ENCODE assay signal across 2 cellular contexts in the genomic region with DNA sequence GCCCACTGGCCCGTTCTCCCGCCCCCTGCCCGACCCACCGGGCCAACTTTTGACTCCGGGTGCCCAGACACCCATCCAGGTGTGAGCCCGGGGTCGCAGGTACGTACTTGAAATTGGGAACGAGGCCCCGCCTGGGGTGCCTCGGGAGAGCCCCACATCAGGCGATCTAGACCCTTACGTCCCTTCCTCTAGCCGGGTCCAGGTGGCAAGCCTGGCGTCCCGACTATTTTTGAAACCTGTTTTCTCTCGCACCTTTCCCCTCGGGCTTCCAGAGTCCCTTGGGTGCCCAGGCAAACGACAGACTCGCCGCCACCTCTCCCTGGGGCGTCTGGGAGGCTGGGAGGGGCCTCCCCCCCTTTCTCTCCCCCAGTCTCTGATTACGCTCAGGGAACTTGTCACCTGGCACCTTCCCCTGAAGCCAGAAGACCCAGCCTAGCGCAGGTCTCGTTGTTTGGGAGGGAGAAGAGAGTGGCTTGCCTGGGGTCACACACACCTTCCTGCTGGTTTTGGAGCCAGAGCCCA.
TF ChIP-seq lines count a peak whose summit lies in the region.

No MANE protein-coding gene starts in this region.

TF ChIP-seq in A549, 52 proteins besides CTCF, POLR2A, EP300 and RAD21:
- TF ChIP-seq FOXS1 (CRISPR knock-in tag; IDR thresholded peaks at IDR 0.05), result no peak
- TF ChIP-seq GATA3 (IDR thresholded peaks at IDR 0.05; ENCODE audit: borderline replicate concordance), result no peak
- no peak for TF ChIP-seq USF2 (IDR thresholded peaks at IDR 0.05)
- no peak for TF ChIP-seq POLR2AphosphoS2 (conservative IDR thresholded peaks at IDR 0.05; ENCODE audit: low read length)
- TF ChIP-seq JUNB (IDR thresholded peaks at IDR 0.05), result no peak
- TF ChIP-seq, protein P1, sequence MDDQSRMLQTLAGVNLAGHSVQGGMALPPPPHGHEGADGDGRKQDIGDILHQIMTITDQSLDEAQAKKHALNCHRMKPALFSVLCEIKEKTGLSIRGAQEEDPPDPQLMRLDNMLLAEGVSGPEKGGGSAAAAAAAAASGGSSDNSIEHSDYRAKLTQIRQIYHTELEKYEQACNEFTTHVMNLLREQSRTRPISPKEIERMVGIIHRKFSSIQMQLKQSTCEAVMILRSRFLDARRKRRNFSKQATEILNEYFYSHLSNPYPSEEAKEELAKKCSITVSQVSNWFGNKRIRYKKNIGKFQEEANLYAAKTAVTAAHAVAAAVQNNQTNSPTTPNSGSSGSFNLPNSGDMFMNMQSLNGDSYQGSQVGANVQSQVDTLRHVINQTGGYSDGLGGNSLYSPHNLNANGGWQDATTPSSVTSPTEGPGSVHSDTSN (IDR thresholded peaks at IDR 0.05), result no peak
- TF ChIP-seq SREBF2 (IDR thresholded peaks at IDR 0.05), result no peak
- TF ChIP-seq, protein P2, sequence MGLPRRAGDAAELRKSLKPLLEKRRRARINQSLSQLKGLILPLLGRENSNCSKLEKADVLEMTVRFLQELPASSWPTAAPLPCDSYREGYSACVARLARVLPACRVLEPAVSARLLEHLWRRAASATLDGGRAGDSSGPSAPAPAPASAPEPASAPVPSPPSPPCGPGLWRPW (IDR thresholded peaks at IDR 0.05), result no peak
- no peak for TF ChIP-seq CBX2 (IDR thresholded peaks at IDR 0.05; ENCODE audit: borderline replicate concordance, low read depth)
- TF ChIP-seq RARB (CRISPR knock-in tag; IDR thresholded peaks at IDR 0.05), result no peak
- no peak for TF ChIP-seq REST (IDR thresholded peaks at IDR 0.05)
- TF ChIP-seq EHF (CRISPR knock-in tag; IDR thresholded peaks at IDR 0.05), result no peak
- no peak for TF ChIP-seq HOXB13 (CRISPR knock-in tag; IDR thresholded peaks at IDR 0.05; ENCODE audit: low read depth)
- no peak for TF ChIP-seq RCOR1 (IDR thresholded peaks at IDR 0.05; ENCODE audit: low read depth, low read length)
- no peak for TF ChIP-seq TFCP2L1 (CRISPR knock-in tag; IDR thresholded peaks at IDR 0.05)
- no peak for TF ChIP-seq CBX8 (IDR thresholded peaks at IDR 0.05)
- TF ChIP-seq FOSB (CRISPR knock-in tag; IDR thresholded peaks at IDR 0.05), result no peak
- no peak for TF ChIP-seq EHMT2 (IDR thresholded peaks at IDR 0.05; ENCODE audit: low read depth)

TF ChIP-seq in GM12878, 131 proteins besides CTCF, POLR2A, EP300 and RAD21:
- TF ChIP-seq ZSCAN29 (IDR thresholded peaks at IDR 0.05), result no peak
- TF ChIP-seq SMC3 (IDR thresholded peaks at IDR 0.05; ENCODE audit: borderline replicate concordance, low read length), result no peak
- TF ChIP-seq, protein P3, sequence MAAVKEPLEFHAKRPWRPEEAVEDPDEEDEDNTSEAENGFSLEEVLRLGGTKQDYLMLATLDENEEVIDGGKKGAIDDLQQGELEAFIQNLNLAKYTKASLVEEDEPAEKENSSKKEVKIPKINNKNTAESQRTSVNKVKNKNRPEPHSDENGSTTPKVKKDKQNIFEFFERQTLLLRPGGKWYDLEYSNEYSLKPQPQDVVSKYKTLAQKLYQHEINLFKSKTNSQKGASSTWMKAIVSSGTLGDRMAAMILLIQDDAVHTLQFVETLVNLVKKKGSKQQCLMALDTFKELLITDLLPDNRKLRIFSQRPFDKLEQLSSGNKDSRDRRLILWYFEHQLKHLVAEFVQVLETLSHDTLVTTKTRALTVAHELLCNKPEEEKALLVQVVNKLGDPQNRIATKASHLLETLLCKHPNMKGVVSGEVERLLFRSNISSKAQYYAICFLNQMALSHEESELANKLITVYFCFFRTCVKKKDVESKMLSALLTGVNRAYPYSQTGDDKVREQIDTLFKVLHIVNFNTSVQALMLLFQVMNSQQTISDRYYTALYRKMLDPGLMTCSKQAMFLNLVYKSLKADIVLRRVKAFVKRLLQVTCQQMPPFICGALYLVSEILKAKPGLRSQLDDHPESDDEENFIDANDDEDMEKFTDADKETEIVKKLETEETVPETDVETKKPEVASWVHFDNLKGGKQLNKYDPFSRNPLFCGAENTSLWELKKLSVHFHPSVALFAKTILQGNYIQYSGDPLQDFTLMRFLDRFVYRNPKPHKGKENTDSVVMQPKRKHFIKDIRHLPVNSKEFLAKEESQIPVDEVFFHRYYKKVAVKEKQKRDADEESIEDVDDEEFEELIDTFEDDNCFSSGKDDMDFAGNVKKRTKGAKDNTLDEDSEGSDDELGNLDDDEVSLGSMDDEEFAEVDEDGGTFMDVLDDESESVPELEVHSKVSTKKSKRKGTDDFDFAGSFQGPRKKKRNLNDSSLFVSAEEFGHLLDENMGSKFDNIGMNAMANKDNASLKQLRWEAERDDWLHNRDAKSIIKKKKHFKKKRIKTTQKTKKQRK (IDR thresholded peaks at IDR 0.05; ENCODE audit: low read depth, low read length), result no peak
- no peak for TF ChIP-seq BCLAF1 (IDR thresholded peaks at IDR 0.05)
- no peak for TF ChIP-seq ZNF207 (IDR thresholded peaks at IDR 0.05; ENCODE audit: borderline replicate concordance)
- TF ChIP-seq TAF1 (IDR thresholded peaks at IDR 0.05; ENCODE audit: borderline replicate concordance, low read depth, low read length), result no peak
- no peak for TF ChIP-seq POLR2AphosphoS2 (IDR thresholded peaks at IDR 0.05; ENCODE audit: low read depth, low read length)
- TF ChIP-seq NBN (IDR thresholded peaks at IDR 0.05), result no peak
- no peak for TF ChIP-seq NR2C2 (IDR thresholded peaks at IDR 0.05; ENCODE audit: borderline replicate concordance, control insufficient read depth, insufficient read length, low read depth)
- TF ChIP-seq SUZ12 (IDR thresholded peaks at IDR 0.05; ENCODE audit: unreplicated experiment), result no peak
- no peak for TF ChIP-seq ATF7 (IDR thresholded peaks at IDR 0.05; ENCODE audit: low read depth)
- TF ChIP-seq, protein P4, sequence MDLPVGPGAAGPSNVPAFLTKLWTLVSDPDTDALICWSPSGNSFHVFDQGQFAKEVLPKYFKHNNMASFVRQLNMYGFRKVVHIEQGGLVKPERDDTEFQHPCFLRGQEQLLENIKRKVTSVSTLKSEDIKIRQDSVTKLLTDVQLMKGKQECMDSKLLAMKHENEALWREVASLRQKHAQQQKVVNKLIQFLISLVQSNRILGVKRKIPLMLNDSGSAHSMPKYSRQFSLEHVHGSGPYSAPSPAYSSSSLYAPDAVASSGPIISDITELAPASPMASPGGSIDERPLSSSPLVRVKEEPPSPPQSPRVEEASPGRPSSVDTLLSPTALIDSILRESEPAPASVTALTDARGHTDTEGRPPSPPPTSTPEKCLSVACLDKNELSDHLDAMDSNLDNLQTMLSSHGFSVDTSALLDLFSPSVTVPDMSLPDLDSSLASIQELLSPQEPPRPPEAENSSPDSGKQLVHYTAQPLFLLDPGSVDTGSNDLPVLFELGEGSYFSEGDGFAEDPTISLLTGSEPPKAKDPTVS (IDR thresholded peaks at IDR 0.05; ENCODE audit: low read depth, low read length), result no peak
- TF ChIP-seq RELA (IDR thresholded peaks at IDR 0.05; ENCODE audit: borderline replicate concordance, partially characterized antibody), result no peak
- TF ChIP-seq EGR1 (IDR thresholded peaks at IDR 0.05; ENCODE audit: borderline replicate concordance in 1 of 2, low read depth in 2 of 2, low read length in 2 of 2), result no peak
- no peak for TF ChIP-seq SIN3A (IDR thresholded peaks at IDR 0.05; ENCODE audit: low read depth, low read length)
- TF ChIP-seq POU2F2 (IDR thresholded peaks at IDR 0.05; ENCODE audit: borderline replicate concordance, low read depth, low read length), result no peak
- no peak for TF ChIP-seq MTA2 (IDR thresholded peaks at IDR 0.05; ENCODE audit: low read depth)
- TF ChIP-seq E2F4 (IDR thresholded peaks at IDR 0.05; ENCODE audit: low read depth, low read length), result no peak
- TF ChIP-seq ZNF622 (IDR thresholded peaks at IDR 0.05), result no peak
- no peak for TF ChIP-seq BHLHE40 (IDR thresholded peaks at IDR 0.05; ENCODE audit: borderline replicate concordance in 1 of 2, low read depth in 2 of 2, low read length in 1 of 2)
